Comparison of ENCODE assay signal across 9 cellular contexts in the genomic region with DNA sequence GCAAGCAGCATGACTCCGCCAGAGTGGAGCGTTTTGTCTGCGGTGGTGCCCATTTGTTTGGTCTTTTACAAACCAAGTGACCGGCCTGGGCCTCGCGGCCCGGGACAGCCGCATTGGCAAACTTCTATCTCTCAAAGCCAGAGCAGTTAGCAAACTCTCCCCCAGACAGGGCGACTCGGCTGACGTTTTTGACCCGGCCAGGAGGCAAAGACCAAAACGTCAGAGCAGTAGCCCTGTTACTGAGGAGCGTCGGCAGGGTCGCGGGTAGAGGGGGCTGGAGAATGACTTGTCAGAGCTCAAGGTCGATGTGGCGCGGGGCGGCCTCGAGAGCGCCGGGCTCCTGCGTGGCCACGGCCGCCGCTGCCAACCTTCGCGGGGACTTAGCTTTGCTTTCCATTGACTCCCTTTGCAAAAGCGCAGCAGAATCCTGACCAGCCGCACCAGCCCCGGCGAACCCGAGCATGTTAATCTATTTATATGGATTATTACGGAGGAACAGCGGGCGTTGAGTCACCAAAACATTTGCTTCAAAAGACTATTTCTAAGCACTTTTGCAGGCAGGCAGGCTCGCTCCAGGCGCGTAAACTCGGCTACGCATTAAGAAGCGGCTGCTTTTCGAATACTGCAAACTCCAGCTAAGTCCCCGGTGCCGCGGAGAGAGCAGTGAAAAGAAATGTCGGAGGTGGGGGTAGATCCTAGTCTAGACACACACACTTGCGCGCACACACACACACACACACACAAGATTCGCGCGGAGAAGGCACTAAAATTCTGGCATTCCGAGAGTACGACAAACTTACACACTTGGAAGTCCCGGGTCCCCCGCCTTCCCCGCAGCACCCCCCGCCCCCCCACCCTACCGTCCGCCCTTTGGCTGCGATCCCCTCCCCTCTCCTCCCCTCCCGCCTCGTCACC. TPM values are rescaled to one million over a fixed set of nuclear protein-coding genes. Genes with fewer than 3 reads are reported as not detected.
DNase-seq lines count a peak whose midpoint lies in the region; ATAC-seq, FAIRE-seq and TF ChIP-seq lines count a peak whose summit lies in the region.
"Had no signal": no experiment of that assay in that cellular context is flagged by ENCODE, and none has a peak within 500 bp of the region (broad histone marks: within the 10 kb centered on the region; RNA-seq: fewer than 3 reads in every experiment).

No MANE protein-coding gene starts in this region.

- no peaks in the 10 kb centered on the region for H4K20me1 ChIP-seq in MM.1S (ENCODE audit: insufficient read depth, low read length)
- H4K20me1 ChIP-seq in GM12878 (ENCODE audit: control insufficient read depth, insufficient read depth) = no peaks in the 10 kb centered on the region

- CTCF ChIA-PET in GM12878 (lab: Yijun Ruan, JAX) = interaction anchor here (0.7 to 4.7 kb wide), 17 partner anchors 15 to 647 kb away, joined by 3 to 27 read pairs (median 4); no protein-coding TSS in a partner anchor

- H3F3A ChIP-seq in MM.1S (ENCODE audit: insufficient read depth, low read length) = no peaks in the 10 kb centered on the region

- RAD21 ChIA-PET in GM12878 (lab: Charles Lee; ENCODE audit: unreplicated experiment) = interaction anchor here (0.5 to 6.8 kb wide), 32 partner anchors 8 to 647 kb away, joined by 3 to 64 read pairs (median 5); no protein-coding TSS in a partner anchor

- DNase-seq in MM.1S (peak; percentile 37), GM12878 (ENCODE audit: low read depth, low spot score) (no peak), iPS-NIHi11 (ENCODE audit: low spot score) (peak; percentile 50), superior temporal gyrus (ENCODE audit: extremely low spot score) (peak; percentile 76), SIG-M5 treated with dmso at 0.1 percent for 504 hours (lab: John Stamatoyannopoulos, UW; ENCODE audit: unreplicated experiment) (no peak), NCI-H2171 (lab: John Stamatoyannopoulos, UW) (no peak), AML-193 (lab: John Stamatoyannopoulos, UW) (no peak)
- DNase-seq: activated B cell treated with CpG ODN at 0.5 μM for 24 hours had no signal

- H3K4me3 ChIP-seq in GM12875 (ENCODE audit: low read depth, low read length) (peak overlapping the region; percentile 46), MM.1S (ENCODE audit: low read length) (peak overlapping the region; percentile 71), GM12878 (peak overlapping the region; percentile 59; the same call in 1 of the 2 replicates)

- H3K4me1 ChIP-seq in MM.1S (ENCODE audit: low read length) (0 out of 2 replicates have a peak, but pooled peaks cover 5% of the 10 kb centered on the region), GM12878 (ENCODE audit: control insufficient read depth, insufficient read depth, low read length) (peaks cover 5% of the 10 kb centered on the region)

- H2AFZ ChIP-seq in MM.1S (ENCODE audit: low read length) (peak overlapping the region; percentile 18; the same call in 1 of the 2 replicates), GM12878 (ENCODE audit: control insufficient read depth, low read depth, low read length) (peak overlapping the region; percentile 69; the same call in 1 of the 2 replicates)

- H3K27me3 ChIP-seq in MM.1S (replicated peaks; ENCODE audit: insufficient read depth, low read length) = peaks cover 29% of the 10 kb centered on the region
- H3K27me3 ChIP-seq in GM12878 (replicated peaks in 1 of 2; ENCODE audit: control insufficient read depth in 2 of 2, insufficient read depth in 2 of 2, low read length in 1 of 2) = peaks cover 9 to 17% of the 10 kb centered on the region in 2 experiments

- no peak for TF ChIP-seq RAD21 in GM12878 (IDR thresholded peaks at IDR 0.05; ENCODE audit: insufficient read depth, low read depth, low read length)

- intact Hi-C loops in GM12878 (cut with micrococcal nuclease; ENCODE audit: unreplicated experiment) = loop anchor here (1.0 to 5.0 kb wide), 8 partner anchors 58 to 397 kb away; no protein-coding TSS in a partner anchor

- SMC1A ChIA-PET in GM12878 (lab: Charles Lee; ENCODE audit: uncharacterized antibody, unreplicated experiment) = interaction anchor here (0.6 to 3.0 kb wide), 28 partner anchors 13 to 1353 kb away, joined by 3 to 16 read pairs (median 5); no protein-coding TSS in a partner anchor

- in situ Hi-C loops in GM12878 (cut with MboI) = loop anchor here (5.0 to 10.0 kb wide), 5 partner anchors 88 to 655 kb away; no protein-coding TSS in a partner anchor

- H3K9me3 ChIP-seq in MM.1S (replicated peaks; ENCODE audit: insufficient read depth, low read length) = no peaks in the 10 kb centered on the region
- no peaks in the 10 kb centered on the region for H3K9me3 ChIP-seq in GM12878 (replicated peaks; ENCODE audit: control insufficient read depth, insufficient read depth, low read length)

- POLR2A ChIA-PET in GM12878 (lab: Charles Lee) = interaction anchor here (0.6 to 1.8 kb wide), 20 partner anchors 42 to 647 kb away, joined by 3 to 8 read pairs (median 3); no protein-coding TSS in a partner anchor

- H3K27ac ChIP-seq in MM.1S (ENCODE audit: low read length) (no peak overlapping the region), GM12878 (ENCODE audit: control insufficient read depth, insufficient read depth) (no peak overlapping the region)

- no peak for TF ChIP-seq CTCF in GM12875 (IDR thresholded peaks at IDR 0.05; ENCODE audit: borderline replicate concordance, insufficient read depth, low read depth, low read length)
- no peak for TF ChIP-seq CTCF in MM.1S (IDR thresholded peaks at IDR 0.05; ENCODE audit: low read length)
- TF ChIP-seq CTCF in GM12878 (IDR thresholded peaks at IDR 0.05 in 2 of 3, conservative IDR thresholded peaks at IDR 0.05 in 1 of 3; ENCODE audit: control insufficient read depth in 2 of 3, extremely low read depth in 1 of 3, insufficient read depth in 1 of 3, low read depth in 3 of 3, low read length in 3 of 3) = no peak

- no peaks in the 10 kb centered on the region for H3K9me2 ChIP-seq in MM.1S (replicated peaks; ENCODE audit: insufficient read depth, low read length)

- no peaks in the 10 kb centered on the region for H3K36me3 ChIP-seq in MM.1S (replicated peaks; ENCODE audit: insufficient read depth, low read length)
- H3K36me3 ChIP-seq in GM12878 (ENCODE audit: control insufficient read depth in 2 of 2, insufficient read depth in 2 of 2, low read length in 1 of 2) = peaks cover 3 to 5% of the 10 kb centered on the region in 2 experiments; a peak in 3 of 4 replicates

- TF ChIP-seq POLR2A in GM12878 (IDR thresholded peaks at IDR 0.05; ENCODE audit: low read depth, low read length) = no peak

- no TSS peak for BruUV-seq in GM12878 (replicated peaks; lab: Mats Ljungman, UMichigan)

- WGBS in GM12878 (ENCODE audit: insufficient coverage, insufficient replicate concordance, low lambda C conversion rate, missing lambda C conversion rate) = 42% methylated on average over 54 of the region's 65 CpGs

- H3K9ac ChIP-seq in MM.1S (ENCODE audit: low read length) (no peak overlapping the region), GM12878 (ENCODE audit: control insufficient read depth, insufficient read depth, low read length) (peak overlapping the region; percentile 7; the same call in 1 of the 2 replicates)

- no peak for TF ChIP-seq EP300 in GM12878 (IDR thresholded peaks at IDR 0.05; ENCODE audit: borderline replicate concordance in 1 of 2, control insufficient read depth in 1 of 2, low read depth in 2 of 2, low read length in 2 of 2)

- ATAC-seq in GM12878 = peak; percentile 24

- no peak for FAIRE-seq in GM12878 (lab: Jason Lieb, UNC)

- H3K4me2 ChIP-seq in MM.1S (ENCODE audit: low read depth, low read length) = peak overlapping the region; percentile 80
- peak overlapping the region; percentile 76 for H3K4me2 ChIP-seq in GM12878 (ENCODE audit: control insufficient read depth, insufficient read depth)

- H3K79me2 ChIP-seq in MM.1S (ENCODE audit: low read length) (no peaks in the 10 kb centered on the region), GM12878 (ENCODE audit: control insufficient read depth, insufficient read depth, low read length) (peaks cover 25% of the 10 kb centered on the region)

TF ChIP-seq in GM12878, 131 proteins besides CTCF, POLR2A, EP300 and RAD21 (continues in another document):
- no peak for TF ChIP-seq ASH2L (IDR thresholded peaks at IDR 0.05; ENCODE audit: borderline replicate concordance, low read depth)
- no peak for TF ChIP-seq MEF2B (IDR thresholded peaks at IDR 0.05; ENCODE audit: partially characterized antibody, poor library complexity, severe bottlenecking)
- no peak for TF ChIP-seq RBBP5 (conservative IDR thresholded peaks at IDR 0.05)

RNA-seq across cellular contexts. Expression of a gene that starts 0.6 kb away (rescaled TPM):
- total RNA-seq in GM12878 (2013; cell fraction: nucleolus; rRNA removed) = 41.0 and 44.0 TPM in 2 replicates
- total RNA-seq in GM12878 (2014; rRNA removed) (6.1 and 6.9 TPM in 2 replicates), GM12878 (2014; rRNA removed; fragmentation: Illumina TruSeq; extraction: Trizol) (4.5 and 4.7 TPM in 2 replicates), GM12878 (2021) (18.2 and 19.0 TPM in 2 replicates)
- polyA plus RNA-seq in GM12878 (2011; ENCODE audit: low read depth) = 2.5 TPM
- polyA plus RNA-seq in GM12878 (2011; rRNA removed) (3.9 and 4.6 TPM in 2 replicates), GM12878 (2014; fragmentation: Illumina TruSeq; extraction: Trizol) (6.5 and 7.2 TPM in 2 replicates), GM12878 (2014; fragmentation: Nextera tagmentation; extraction: Ambion mirVana) (1 to 10 TPM; 4.5 to 8.6 TPM), GM12878 (2014; rRNA removed) (6.4 and 7.1 TPM in 2 replicates), GM12878 (2016; fragmentation: Nextera tagmentation; extraction: Ambion mirVana) (1 to 10 TPM; 1.2 to 4.0 TPM)
- polyA plus RNA-seq in GM12878 (2011; cell fraction: cytosol; rRNA removed) = 4.7 and 5.4 TPM in 2 replicates
- 9.0 and 12.1 TPM in 2 replicates for polyA plus RNA-seq in GM12878 (2011; cell fraction: nucleus; rRNA removed)
- polyA plus RNA-seq in GM12878 (2012) = 5.8 and 6.1 TPM in 2 replicates
- polyA minus RNA-seq in GM12878 (2011; rRNA and poly(A)+ RNA removed) = 4.9 and 6.2 TPM in 2 replicates
- 11.6 and 12.3 TPM in 2 replicates for polyA minus RNA-seq in GM12878 (2011; cell fraction: cytosol; rRNA and poly(A)+ RNA removed)
- 5.4 and 7.5 TPM in 2 replicates for polyA minus RNA-seq in GM12878 (2011; cell fraction: nucleus; rRNA and poly(A)+ RNA removed)

Comparison
In these comparisons a context has a peak if more than half of its experiments do, and no peak if none do; other contexts are left out.
1. DNase-seq: peak in MM.1S (single experiment), iPS-NIHi11 (single experiment) and superior temporal gyrus (single experiment); none in GM12878 (single experiment), SIG-M5 treated with dmso at 0.1 percent for 504 hours (single experiment), NCI-H2171 (single experiment) and AML-193 (0 of 2).
2. Peak in every context shown above with its lines, with median percentiles within 50 percentile points of each other: H3K4me3 ChIP-seq.